Comparison of ENCODE assay signal across 14 cellular contexts in the genomic region with DNA sequence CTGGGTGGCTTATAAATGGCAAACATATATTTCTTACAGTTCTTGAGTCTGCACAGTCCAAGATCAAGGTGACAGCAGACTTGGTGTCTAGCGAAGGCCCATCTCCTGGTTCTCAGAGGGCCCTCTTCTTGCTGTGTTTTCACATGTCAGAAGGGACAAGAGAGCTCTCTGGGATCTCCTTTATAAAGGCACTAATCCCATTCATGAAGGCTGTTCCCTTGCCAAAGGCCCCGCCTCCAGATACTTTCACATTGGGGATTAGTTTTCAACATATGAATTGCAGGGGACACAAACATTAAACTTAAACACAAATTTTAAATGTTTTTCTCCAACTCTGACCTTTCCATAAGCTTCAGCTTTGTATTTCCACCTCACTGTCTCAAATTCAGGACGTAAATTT.
DNase-seq lines count a peak whose midpoint lies in the region; TF ChIP-seq lines count a peak whose summit lies in the region.
"Had no signal": no experiment of that assay in that cellular context is flagged by ENCODE, and none has a peak within 500 bp of the region (broad histone marks: within the 10 kb centered on the region; RNA-seq: fewer than 3 reads in every experiment).

No MANE protein-coding gene starts in this region.

- no peak overlapping the region for H2BK120ac ChIP-seq in mesendoderm (ENCODE audit: low read depth, low read length)

- no peak overlapping the region for H2BK5ac ChIP-seq in mesendoderm (ENCODE audit: low read length)

- no peak overlapping the region for H3K4me2 ChIP-seq in mesendoderm (ENCODE audit: low read length)
- H3K4me2 ChIP-seq: A549 had no signal

- no peak overlapping the region for H2BK15ac ChIP-seq in mesendoderm (replicated peaks; ENCODE audit: low read depth)

- H4K8ac ChIP-seq in mesendoderm (ENCODE audit: low read depth, low read length), result no peak overlapping the region

- H4K5ac ChIP-seq in mesendoderm (ENCODE audit: low read length), result no peak overlapping the region

- no peaks in the 10 kb centered on the region for H3K79me1 ChIP-seq in mesendoderm (ENCODE audit: low read length)

- H3K4me3 ChIP-seq in A673 (ENCODE audit: low read depth, low read length, poor library complexity, severe bottlenecking) (no peak overlapping the region), HAP-1 (no peak overlapping the region), mesendoderm (ENCODE audit: low read length) (no peak overlapping the region)
- H3K4me3 ChIP-seq: A549 had no signal

- H3K9me3 ChIP-seq in A673 (ENCODE audit: low read depth, low read length, poor library complexity, severe bottlenecking) (no peaks in the 10 kb centered on the region), HAP-1 (no peaks in the 10 kb centered on the region)
- H3K9me3 ChIP-seq: A549 had no signal

- H3K36me3 ChIP-seq in A673 (ENCODE audit: insufficient read depth, low read length, poor library complexity, severe bottlenecking) (no peaks in the 10 kb centered on the region), HAP-1 (replicated peaks) (no peaks in the 10 kb centered on the region), mesendoderm (ENCODE audit: control insufficient read depth, insufficient read depth, low read length) (no peaks in the 10 kb centered on the region)

- DNase-seq in A673 (ENCODE audit: low spot score) (peak; percentile 11), HAP-1 (ENCODE audit: low spot score in 2 of 2) (peak; percentile 71 to 86), mesendoderm (peak; percentile 1), Kasumi-1 (lab: John Stamatoyannopoulos, UW) (no peak), RWPE1 (ENCODE audit: low spot score) (no peak)
- DNase-seq in activated naive CD4-positive, alpha-beta T cell treated with anti-CD3 and anti-CD28 coated beads, Interleukin-2, amount 50 U/mL, for 16 hours, result no peak
- DNase-seq: 8988T, C1 segment of cervical spinal cord, Calu3, COR-L47, DMS53, DMS79 treated with DMSO at 0.1 percent for 48 hours, H7 had no signal

- TF ChIP-seq CTCF in A673 (conservative IDR thresholded peaks at IDR 0.05; ENCODE audit: low read depth, low read length) (no peak), RWPE1 (conservative IDR thresholded peaks at IDR 0.05; ENCODE audit: low read depth) (no peak)

- no peak overlapping the region for H3K27ac ChIP-seq in A673 (ENCODE audit: low read depth, low read length, poor library complexity, severe bottlenecking)
- no peak overlapping the region for H3K27ac ChIP-seq in mesendoderm (ENCODE audit: low read depth, low read length)
- H3K27ac ChIP-seq in RWPE1, result no peak overlapping the region
- H3K27ac ChIP-seq: A549 had no signal

- CTCF ChIA-PET in A673 (lab: Charles Lee), result no interaction called here
- CTCF ChIA-PET in RWPE1 (lab: Yijun Ruan, JAX), result no interaction called here

- H3K9ac ChIP-seq in mesendoderm (ENCODE audit: low read length), result no peak overlapping the region

- no CpG with 5 or more reads among the region's 3 CpGs for WGBS in mesendoderm (ENCODE audit: extremely low coverage, insufficient coverage, low lambda C conversion rate)

- no peaks in the 10 kb centered on the region for H3K27me3 ChIP-seq in A673 (replicated peaks; ENCODE audit: insufficient read depth, low read depth, low read length, poor library complexity)
- no peaks in the 10 kb centered on the region for H3K27me3 ChIP-seq in HAP-1 (ENCODE audit: low read depth)
- H3K27me3 ChIP-seq in mesendoderm (ENCODE audit: insufficient read depth, low read length, poor library complexity), result no peaks in the 10 kb centered on the region

- no peak overlapping the region for H3K18ac ChIP-seq in mesendoderm (ENCODE audit: low read length)

- in situ Hi-C loops in HAP-1 (cut with MboI; ENCODE audit: low sequenced_read_pairs), result no loop called here

- POLR2A ChIA-PET in A673 (lab: Charles Lee; ENCODE audit: low non-redundant PET), result no interaction called here
- POLR2A ChIA-PET in RWPE1 (lab: Yijun Ruan, JAX; ENCODE audit: low non-redundant PET), result no interaction called here

- no peak overlapping the region for H3K23ac ChIP-seq in mesendoderm (ENCODE audit: low read length)

- no TSS peak for BruUV-seq in A673 (replicated peaks; lab: Mats Ljungman, UMichigan)

- H3K79me2 ChIP-seq in mesendoderm (ENCODE audit: control insufficient read depth, insufficient read depth, low read length), result no peaks in the 10 kb centered on the region

- H3K4me1 ChIP-seq in A673 (ENCODE audit: insufficient read depth, low read length, poor library complexity, severe bottlenecking), result no peaks in the 10 kb centered on the region
- peaks cover 9% of the 10 kb centered on the region for H3K4me1 ChIP-seq in HAP-1
- no peaks in the 10 kb centered on the region for H3K4me1 ChIP-seq in mesendoderm (ENCODE audit: control insufficient read depth, low read depth, low read length)
- H3K4me1 ChIP-seq: A549 had no signal

- no peak overlapping the region for H3K4ac ChIP-seq in mesendoderm (ENCODE audit: low read depth, low read length)

- no peak overlapping the region for H3K56ac ChIP-seq in mesendoderm (ENCODE audit: low read length)

- H2AK5ac ChIP-seq in mesendoderm (ENCODE audit: low read length), result no peak overlapping the region

- intact Hi-C loops in A673 (cut with micrococcal nuclease; ENCODE audit: unreplicated experiment), result no loop called here

Comparison
In these comparisons a context has a peak if more than half of its experiments do, and no peak if none do; other contexts are left out.
1. DNase-seq: peak in A673 (single experiment), HAP-1 (2 of 2) and mesendoderm (single experiment); none in Kasumi-1 (0 of 2), RWPE1 (single experiment) and activated naive CD4-positive, alpha-beta T cell treated with anti-CD3 and anti-CD28 coated beads, Interleukin-2, amount 50 U/mL, for 16 hours (single experiment).